1 cellular context compared by ENCODE assay signal in genomic region chr7:139598642-139599041, GRCh38.
TF ChIP-seq lines count a peak whose summit lies in the region.

No MANE protein-coding gene starts in this region.

TF ChIP-seq in SK-N-SH treated with all-trans-retinoic acid at 6 μM for 48 hours, 23 proteins besides CTCF, POLR2A, EP300 and RAD21 (continued from another document):
- TF ChIP-seq POU6F1 (CRISPR knock-in tag; IDR thresholded peaks at IDR 0.05; ENCODE audit: borderline replicate concordance, low read depth), result no peak
